Comparison of ENCODE assay signal across 16 cellular contexts in genomic region chr14:105072892-105073719, GRCh38. TPM values are rescaled to one million over a fixed set of nuclear protein-coding genes. Genes with fewer than 3 reads are reported as not detected.
DNase-seq lines count a peak whose midpoint lies in the region; ATAC-seq and TF ChIP-seq lines count a peak whose summit lies in the region.
"Had no signal": no experiment of that assay in that cellular context is flagged by ENCODE, and none has a peak within 500 bp of the region (broad histone marks: within the 10 kb centered on the region; RNA-seq: fewer than 3 reads in every experiment).

No MANE protein-coding gene starts in this region.

- no peak overlapping the region for H3K27ac Mint-ChIP-seq in natural killer cell
- no peak overlapping the region for H3K27ac Mint-ChIP-seq in natural killer cell treated with Interleukin-12 subunit alpha and Interleukin-12 subunit beta and Interleukin-15 and Interleukin-18, amount 100 ng/mL, for 72 hours
- peak overlapping the region; percentile 90 for H3K27ac Mint-ChIP-seq in dendritic cell treated with granulocyte-macrophage colony-stimulating factor and Interleukin-4, amounts not matched to agents 40 ng/mL and 50 ng/mL, for 4 days
- H3K27ac Mint-ChIP-seq: HFFc6 had no signal

- 72 to 75% methylated on average over 15 to 18 of the region's 18 CpGs for WGBS in tibial nerve, 2 donors

- H3K27me3 Mint-ChIP-seq in natural killer cell (ENCODE audit: low read depth in 2 of 2), result no peaks in the 10 kb centered on the region
- H3K27me3 Mint-ChIP-seq in natural killer cell treated with Interleukin-12 subunit alpha and Interleukin-12 subunit beta and Interleukin-15 and Interleukin-18, amount 100 ng/mL, for 72 hours, result no peaks in the 10 kb centered on the region
- no peaks in the 10 kb centered on the region for H3K27me3 Mint-ChIP-seq in dendritic cell treated with granulocyte-macrophage colony-stimulating factor and Interleukin-4, amounts not matched to agents 40 ng/mL and 50 ng/mL, for 4 days
- H3K27me3 Mint-ChIP-seq: CD4-positive, alpha-beta T cell had no signal

- no peak for TF ChIP-seq EP300 in tibial nerve (IDR thresholded peaks at IDR 0.05)

- H3K4me1 ChIP-seq in osteoblast (ENCODE audit: insufficient read depth, low read length) (no peaks in the 10 kb centered on the region), tibial nerve (peaks cover 0 to 30% (median 8%) of the 10 kb centered on the region in 4 donors)

- no peaks in the 10 kb centered on the region for H3K36me3 ChIP-seq in osteoblast (ENCODE audit: insufficient read depth, low read length)
- no peaks in the 10 kb centered on the region for H3K36me3 ChIP-seq in tibial nerve

- no peak overlapping the region for H3K4me3 ChIP-seq in osteoblast (ENCODE audit: insufficient read depth, low read length)
- no peak overlapping the region for H3K4me3 ChIP-seq in tibial nerve

- H3K4me1 Mint-ChIP-seq in natural killer cell, result peaks cover 9 to 46% of the 10 kb centered on the region in 2 donors
- H3K4me1 Mint-ChIP-seq in natural killer cell treated with Interleukin-12 subunit alpha and Interleukin-12 subunit beta and Interleukin-15 and Interleukin-18, amount 100 ng/mL, for 72 hours (ENCODE audit: low read depth in 2 of 2), result peaks cover 48 to 57% of the 10 kb centered on the region in 2 donors
- peaks cover 83% of the 10 kb centered on the region for H3K4me1 Mint-ChIP-seq in dendritic cell treated with granulocyte-macrophage colony-stimulating factor and Interleukin-4, amounts not matched to agents 40 ng/mL and 50 ng/mL, for 4 days (ENCODE audit: low read depth)

- no peak overlapping the region for H3K27ac ChIP-seq in osteoblast (ENCODE audit: low read depth, low read length)
- no peak overlapping the region for H3K27ac ChIP-seq in tibial nerve

- H3K36me3 Mint-ChIP-seq in natural killer cell, result no peaks in the 10 kb centered on the region
- H3K36me3 Mint-ChIP-seq in natural killer cell treated with Interleukin-12 subunit alpha and Interleukin-12 subunit beta and Interleukin-15 and Interleukin-18, amount 100 ng/mL, for 72 hours, result no peaks in the 10 kb centered on the region
- H3K36me3 Mint-ChIP-seq in dendritic cell treated with granulocyte-macrophage colony-stimulating factor and Interleukin-4, amounts not matched to agents 40 ng/mL and 50 ng/mL, for 4 days (ENCODE audit: low read depth), result no peaks in the 10 kb centered on the region

- no peak overlapping the region for H2AFZ ChIP-seq in osteoblast (ENCODE audit: low read length)

- H3K9me3 Mint-ChIP-seq in natural killer cell, result no peaks in the 10 kb centered on the region
- H3K9me3 Mint-ChIP-seq in natural killer cell treated with Interleukin-12 subunit alpha and Interleukin-12 subunit beta and Interleukin-15 and Interleukin-18, amount 100 ng/mL, for 72 hours, result no peaks in the 10 kb centered on the region
- H3K9me3 Mint-ChIP-seq in dendritic cell treated with granulocyte-macrophage colony-stimulating factor and Interleukin-4, amounts not matched to agents 40 ng/mL and 50 ng/mL, for 4 days, result no peaks in the 10 kb centered on the region
- H3K9me3 Mint-ChIP-seq: CD4-positive, alpha-beta T cell; HFFc6 had no signal

- DNase-seq in natural killer cell (no peak), osteoblast (ENCODE audit: insufficient read length, low spot score, missing footprints) (peak; percentile 82), NCI-H187 (lab: John Stamatoyannopoulos, UW) (no peak), NCI-H1436 (lab: John Stamatoyannopoulos, UW) (no peak), tibial nerve (ENCODE audit: low spot score in 2 of 2) (no peak)
- no peak for DNase-seq in natural killer cell treated with Interleukin-12 subunit alpha and Interleukin-12 subunit beta and Interleukin-15 and Interleukin-18, amount 100 ng/mL, for 72 hours (ENCODE audit: low spot score)
- DNase-seq: ACHN; AML-193; Calu3; CD4-positive, alpha-beta T cell; DMS53; HFFc6; NCI-H1048; NCI-H526 had no signal

- H3K79me2 ChIP-seq in osteoblast (ENCODE audit: insufficient read depth, low read length), result no peaks in the 10 kb centered on the region

- peaks cover 3% of the 10 kb centered on the region for H4K20me1 ChIP-seq in osteoblast (ENCODE audit: insufficient read depth, low read length)

- peak overlapping the region; percentile 17 for H3K4me3 Mint-ChIP-seq in natural killer cell
- no peak overlapping the region for H3K4me3 Mint-ChIP-seq in natural killer cell treated with Interleukin-12 subunit alpha and Interleukin-12 subunit beta and Interleukin-15 and Interleukin-18, amount 100 ng/mL, for 72 hours
- no peak overlapping the region for H3K4me3 Mint-ChIP-seq in dendritic cell treated with granulocyte-macrophage colony-stimulating factor and Interleukin-4, amounts not matched to agents 40 ng/mL and 50 ng/mL, for 4 days
- H3K4me3 Mint-ChIP-seq: CD4-positive, alpha-beta T cell; HFFc6 had no signal

- no peak for TF ChIP-seq POLR2A in tibial nerve (IDR thresholded peaks at IDR 0.05)

- TF ChIP-seq CTCF in natural killer cell (IDR thresholded peaks at IDR 0.05), result no peak
- no peak for TF ChIP-seq CTCF in osteoblast (IDR thresholded peaks at IDR 0.05; ENCODE audit: extremely low read depth, low read depth, low read length)
- TF ChIP-seq CTCF in tibial nerve (IDR thresholded peaks at IDR 0.05), result no peak

- intact Hi-C loops in natural killer cell (cut with micrococcal nuclease), result no loop called here
- intact Hi-C loops in dendritic cell treated with granulocyte-macrophage colony-stimulating factor and Interleukin-4, amounts not matched to agents 40 ng/mL and 50 ng/mL, for 4 days (cut with micrococcal nuclease), result no loop called here

- no peak overlapping the region for H3K4me2 ChIP-seq in osteoblast (ENCODE audit: insufficient read depth, low read length)

- no peak for ATAC-seq in natural killer cell
- ATAC-seq in natural killer cell treated with Interleukin-12 subunit alpha and Interleukin-12 subunit beta and Interleukin-15 and Interleukin-18, amount 100 ng/mL, for 72 hours, result no peak

- peaks cover 16% of the 10 kb centered on the region for H3K27me3 ChIP-seq in osteoblast (ENCODE audit: insufficient read depth, low read length)
- H3K27me3 ChIP-seq in tibial nerve, result peaks cover 0 to 60% of the 10 kb centered on the region in 2 donors

- H3K9me3 ChIP-seq in osteoblast (ENCODE audit: low read depth, low read length) (no peaks in the 10 kb centered on the region), tibial nerve (no peaks in the 10 kb centered on the region)

RNA-seq across cellular contexts. Expression of gene GPR132, which starts 7.9 kb away (rescaled TPM):
- total RNA-seq in natural killer cell (10 to 100 TPM; 18.2 to 30.3 (median 26.7) TPM), osteoblast (under 0.01 TPM in 2 replicates), tibial nerve (1 to 10 TPM; 1.5 to 7.7 (median 5.4) TPM)
- total RNA-seq in natural killer cell treated with Interleukin-12 subunit alpha and Interleukin-12 subunit beta and Interleukin-15 and Interleukin-18, amount 100 ng/mL, for 72 hours, result 10 to 100 TPM; 80.9 to 88.3 TPM
- total RNA-seq: H1 had no signal

RNA-seq across cellular contexts. Expression of gene CDCA4, which starts 52.2 kb away (rescaled TPM):
- total RNA-seq in natural killer cell (10 to 100 TPM; 10.3 to 20.7 (median 16.6) TPM), osteoblast (13.3 and 13.8 TPM in 2 replicates), tibial nerve (1 to 10 TPM; 5.7 to 8.5 (median 6.7) TPM)
- 10 to 100 TPM; 39.9 to 71.5 TPM for total RNA-seq in natural killer cell treated with Interleukin-12 subunit alpha and Interleukin-12 subunit beta and Interleukin-15 and Interleukin-18, amount 100 ng/mL, for 72 hours
